ENCODE assay signal across 23 cellular contexts in genomic region chr22:42065408-42066132, GRCh38.
DNase-seq lines count a peak whose midpoint lies in the region; ATAC-seq and TF ChIP-seq lines count a peak whose summit lies in the region.
"Had no signal": no experiment of that assay in that cellular context is flagged by ENCODE, and none has a peak within 500 bp of the region (broad histone marks: within the 10 kb centered on the region; RNA-seq: fewer than 3 reads in every experiment).

No MANE protein-coding gene starts in this region.

- CTCF ChIA-PET in RWPE1 (lab: Yijun Ruan, JAX), result no interaction called here

- POLR2A ChIA-PET in RWPE1 (lab: Yijun Ruan, JAX; ENCODE audit: low non-redundant PET), result no interaction called here

- H3K9me3 Mint-ChIP-seq in nephron progenitor cell, result no peaks in the 10 kb centered on the region
- H3K9me3 Mint-ChIP-seq: activated naive CD8-positive, alpha-beta T cell treated with anti-CD3 and anti-CD28 coated beads, Interleukin-2, amount 50 U/mL, for 24 hours; brain; CD4-positive, alpha-beta T cell; stimulated activated naive CD8-positive, alpha-beta T cell treated with anti-CD3 and anti-CD28 coated beads, Interleukin-15, Interleukin-2, amounts not matched to agents 100 ng/mL and 50 ng/mL, for 24 hours had no signal

- DNase-seq in ELF-1 (ENCODE audit: low read depth, low spot score), result peak; percentile 69
- no peak for DNase-seq in RWPE1 (ENCODE audit: low spot score)
- DNase-seq in iPS DF 19.7 (ENCODE audit: low read depth, low spot score), result peak; percentile 69
- DNase-seq in nephron progenitor cell, result no peak
- DNase-seq: activated CD4-positive, alpha-beta T cell treated with anti-CD3 and anti-CD28 coated beads for 1 hour; activated naive CD8-positive, alpha-beta T cell treated with anti-CD3 and anti-CD28 coated beads, Interleukin-2, amount 50 U/mL, for 24 hours; CD4-positive, alpha-beta T cell; DMS53; foreskin fibroblast; hypothalamus; left colon; NCI-H1105; SK-N-SH; stimulated activated CD4-positive, alpha-beta T cell treated with anti-CD3 and anti-CD28 coated beads, Interleukin-4, amount 100 ng/mL, for 1 hour; tibial artery had no signal

- peaks cover 21% of the 10 kb centered on the region for H3K4me1 Mint-ChIP-seq in nephron progenitor cell

- no peak for TF ChIP-seq CTCF in RWPE1 (conservative IDR thresholded peaks at IDR 0.05; ENCODE audit: low read depth)
- no peak for TF ChIP-seq CTCF in nephron progenitor cell (IDR thresholded peaks at IDR 0.05)

- H3K36me3 Mint-ChIP-seq in nephron progenitor cell (ENCODE audit: low read depth), result peaks cover 41% of the 10 kb centered on the region

- peak overlapping the region; percentile 5; the same call in 1 of the 2 replicates for H3K27ac ChIP-seq in RWPE1
- H3K27ac ChIP-seq: skin epidermis, tibial artery had no signal

- H3K4me3 Mint-ChIP-seq in nephron progenitor cell, result no peak overlapping the region
- H3K4me3 Mint-ChIP-seq: activated naive CD8-positive, alpha-beta T cell treated with anti-CD3 and anti-CD28 coated beads, Interleukin-2, amount 50 U/mL, for 24 hours; brain; CD4-positive, alpha-beta T cell; stimulated activated naive CD8-positive, alpha-beta T cell treated with anti-CD3 and anti-CD28 coated beads, Interleukin-15, Interleukin-2, amounts not matched to agents 100 ng/mL and 50 ng/mL, for 24 hours had no signal

- H3K27me3 Mint-ChIP-seq in nephron progenitor cell (ENCODE audit: low read depth, poor library complexity), result no peaks in the 10 kb centered on the region
- H3K27me3 Mint-ChIP-seq: activated naive CD8-positive, alpha-beta T cell treated with anti-CD3 and anti-CD28 coated beads, Interleukin-2, amount 50 U/mL, for 24 hours; CD4-positive, alpha-beta T cell; progenitor cell of endocrine pancreas; stimulated activated naive CD8-positive, alpha-beta T cell treated with anti-CD3 and anti-CD28 coated beads, Interleukin-15, Interleukin-2, amounts not matched to agents 100 ng/mL and 50 ng/mL, for 24 hours had no signal

- ATAC-seq in GM19452 (IDR thresholded peaks at IDR 0.05; ENCODE audit: unreplicated experiment) (no peak), GM18870 (IDR thresholded peaks at IDR 0.05; ENCODE audit: unreplicated experiment) (no peak), HG03432 (IDR thresholded peaks at IDR 0.05; ENCODE audit: unreplicated experiment) (no peak), HG03175 (IDR thresholded peaks at IDR 0.05; ENCODE audit: unreplicated experiment) (no peak)
- ATAC-seq: activated naive CD8-positive, alpha-beta T cell treated with anti-CD3 and anti-CD28 coated beads, Interleukin-2, amount 50 U/mL, for 24 hours had no signal

- peak overlapping the region; percentile 56 for H3K27ac Mint-ChIP-seq in nephron progenitor cell
- H3K27ac Mint-ChIP-seq: activated naive CD8-positive, alpha-beta T cell treated with anti-CD3 and anti-CD28 coated beads, Interleukin-2, amount 50 U/mL, for 24 hours; CD4-positive, alpha-beta T cell; progenitor cell of endocrine pancreas; stimulated activated naive CD8-positive, alpha-beta T cell treated with anti-CD3 and anti-CD28 coated beads, Interleukin-15, Interleukin-2, amounts not matched to agents 100 ng/mL and 50 ng/mL, for 24 hours had no signal

Comparison
In these comparisons a context has a peak if more than half of its experiments do, and no peak if none do; other contexts are left out.
1. DNase-seq: peak in ELF-1 (single experiment) and iPS DF 19.7 (single experiment); none in RWPE1 (single experiment) and nephron progenitor cell (single experiment).